Comparison of ENCODE assay signal across 1 cellular context in genomic region chr12:2944401-2945047, GRCh38.
TF ChIP-seq lines count a peak whose summit lies in the region.

No MANE protein-coding gene starts in this region.

TF ChIP-seq in HepG2, 621 proteins besides CTCF, POLR2A, EP300 and RAD21 (continued from another document and continues in another):
- TF ChIP-seq ZNF580 (CRISPR knock-in tag; IDR thresholded peaks at IDR 0.05; ENCODE audit: borderline replicate concordance, low read depth) (0 out of 2 replicates have a peak, but pooled peaks have one; percentile 50), CEBPG (CRISPR knock-in tag; IDR thresholded peaks at IDR 0.05) (no peak), REPIN1 (CRISPR knock-in tag; IDR thresholded peaks at IDR 0.05; ENCODE audit: borderline replicate concordance, low read depth) (0 out of 2 replicates have a peak, but pooled peaks have one; percentile 17), TRIM22 (IDR thresholded peaks at IDR 0.05) (no peak), ZNF772 (CRISPR knock-in tag; IDR thresholded peaks at IDR 0.05) (no peak), FOXK2 (IDR thresholded peaks at IDR 0.05) (no peak), GMEB1 (CRISPR knock-in tag; IDR thresholded peaks at IDR 0.05; ENCODE audit: borderline replicate concordance) (no peak; the same call in 1 of the 2 replicates), GTF2F1 (IDR thresholded peaks at IDR 0.05; ENCODE audit: low read length) (no peak), PRPF4 (IDR thresholded peaks at IDR 0.05; ENCODE audit: low read depth, low read length, poor library complexity, severe bottlenecking) (no peak), ZBTB26 (CRISPR knock-in tag; IDR thresholded peaks at IDR 0.05; ENCODE audit: borderline replicate concordance) (no peak), ZNF160 (CRISPR knock-in tag; IDR thresholded peaks at IDR 0.05) (no peak), MYNN (CRISPR knock-in tag; IDR thresholded peaks at IDR 0.05; ENCODE audit: low read depth) (no peak), NBN (conservative IDR thresholded peaks at IDR 0.05) (no peak), ZNF331 (CRISPR knock-in tag; IDR thresholded peaks at IDR 0.05) (no peak), PHF21A (CRISPR knock-in tag; IDR thresholded peaks at IDR 0.05) (no peak), YY1 (IDR thresholded peaks at IDR 0.05; ENCODE audit: insufficient read depth, insufficient replicate concordance, low read depth, low read length) (no peak), JDP2 (CRISPR knock-in tag; IDR thresholded peaks at IDR 0.05; ENCODE audit: borderline replicate concordance) (no peak), TOPORS (CRISPR knock-in tag; IDR thresholded peaks at IDR 0.05) (no peak), ELF1 (CRISPR knock-in tag; IDR thresholded peaks at IDR 0.05) (no peak), ZNF546 (CRISPR knock-in tag; conservative IDR thresholded peaks at IDR 0.05) (no peak), NRL (CRISPR knock-in tag; IDR thresholded peaks at IDR 0.05; ENCODE audit: borderline replicate concordance) (no peak), ZNF768 (CRISPR knock-in tag; IDR thresholded peaks at IDR 0.05) (0 out of 2 replicates have a peak, but pooled peaks have one; percentile 16), DMAP1 (CRISPR knock-in tag; IDR thresholded peaks at IDR 0.05) (no peak), ARNT (IDR thresholded peaks at IDR 0.05) (no peak), NPAS2 (CRISPR knock-in tag; IDR thresholded peaks at IDR 0.05; ENCODE audit: borderline replicate concordance) (no peak), EHMT2 (IDR thresholded peaks at IDR 0.05; ENCODE audit: borderline replicate concordance, low read depth, low read length) (no peak), ZNF589 (CRISPR knock-in tag; conservative IDR thresholded peaks at IDR 0.05) (no peak), HOMEZ (CRISPR knock-in tag; IDR thresholded peaks at IDR 0.05; ENCODE audit: low read depth) (no peak), ZNF510 (CRISPR knock-in tag; IDR thresholded peaks at IDR 0.05; ENCODE audit: low read depth) (no peak), ZNF354B (CRISPR knock-in tag; IDR thresholded peaks at IDR 0.05) (no peak), BCL6 (CRISPR knock-in tag; IDR thresholded peaks at IDR 0.05) (no peak), IRF2 (CRISPR knock-in tag; IDR thresholded peaks at IDR 0.05) (peak; percentile 52; the same call in 1 of the 2 replicates), HHEX (CRISPR knock-in tag; IDR thresholded peaks at IDR 0.05) (no peak), HMGXB3 (CRISPR knock-in tag; IDR thresholded peaks at IDR 0.05; ENCODE audit: borderline replicate concordance) (no peak), ZNF713 (CRISPR knock-in tag; IDR thresholded peaks at IDR 0.05) (no peak), ZNF570 (CRISPR knock-in tag; IDR thresholded peaks at IDR 0.05; ENCODE audit: borderline replicate concordance) (no peak), NFIB (CRISPR knock-in tag; IDR thresholded peaks at IDR 0.05; ENCODE audit: borderline replicate concordance) (no peak), ZUFSP (CRISPR knock-in tag; IDR thresholded peaks at IDR 0.05; ENCODE audit: borderline replicate concordance) (no peak), PREB (CRISPR knock-in tag; IDR thresholded peaks at IDR 0.05) (no peak), ZBTB8A (CRISPR knock-in tag; IDR thresholded peaks at IDR 0.05; ENCODE audit: borderline replicate concordance, low read depth) (no peak), FOSL1 (CRISPR knock-in tag; IDR thresholded peaks at IDR 0.05; ENCODE audit: borderline replicate concordance) (no peak), AHDC1 (CRISPR knock-in tag; IDR thresholded peaks at IDR 0.05; ENCODE audit: borderline replicate concordance) (no peak), XBP1 (CRISPR knock-in tag; IDR thresholded peaks at IDR 0.05) (no peak), ZFY (CRISPR knock-in tag; IDR thresholded peaks at IDR 0.05) (0 out of 2 replicates have a peak, but pooled peaks have one; percentile 0), ATM (IDR thresholded peaks at IDR 0.05; ENCODE audit: borderline replicate concordance) (no peak), ZNF101 (CRISPR knock-in tag; IDR thresholded peaks at IDR 0.05; ENCODE audit: borderline replicate concordance, low read depth) (no peak)
